ENCODE assay signal across 23 cellular contexts in genomic region chr1:10745886-10746455, GRCh38. TPM values are rescaled to one million over a fixed set of nuclear protein-coding genes. Genes with fewer than 3 reads are reported as not detected.
DNase-seq lines count a peak whose midpoint lies in the region; ATAC-seq and TF ChIP-seq lines count a peak whose summit lies in the region.
"Had no signal": no experiment of that assay in that cellular context is flagged by ENCODE, and none has a peak within 500 bp of the region (broad histone marks: within the 10 kb centered on the region; RNA-seq: fewer than 3 reads in every experiment).

No MANE protein-coding gene starts in this region.

- H3K4me1 ChIP-seq in Loucy (ENCODE audit: insufficient read depth, low read length, poor library complexity, severe bottlenecking) (no peaks in the 10 kb centered on the region), gastrocnemius medialis (peaks cover 40 to 55% of the 10 kb centered on the region in 2 donors)

- H3K79me2 ChIP-seq in Loucy (ENCODE audit: insufficient read depth, low read length): no peaks in the 10 kb centered on the region
- H3K79me2 ChIP-seq: hepatocyte had no signal

- no peaks in the 10 kb centered on the region for H3K36me3 Mint-ChIP-seq in endothelial cell (ENCODE audit: low read depth, unreplicated experiment)
- H3K36me3 Mint-ChIP-seq: activated CD4-positive, alpha-beta memory T cell treated with anti-CD3 and anti-CD28 coated beads for 36 hours; activated naive CD8-positive, alpha-beta T cell had no signal

- H3F3A ChIP-seq in Loucy (ENCODE audit: low read depth): no peaks in the 10 kb centered on the region

- peak; percentile 66 to 70 for TF ChIP-seq POLR2A in gastrocnemius medialis (IDR thresholded peaks at IDR 0.05)

- H3K9ac ChIP-seq in Loucy (ENCODE audit: low read depth, low read length, poor library complexity, severe bottlenecking): peak overlapping the region; percentile 75

- H3K4me3 ChIP-seq in Loucy (ENCODE audit: low read length, poor library complexity, severe bottlenecking): no peak overlapping the region
- peak overlapping the region; percentile 22 to 42 (median 34) for H3K4me3 ChIP-seq in gastrocnemius medialis
- H3K4me3 ChIP-seq: hepatocyte, PC-9, vagina had no signal

- H3K36me3 ChIP-seq in Loucy (ENCODE audit: insufficient read depth, low read length) (no peaks in the 10 kb centered on the region), gastrocnemius medialis (no peaks in the 10 kb centered on the region)
- H3K36me3 ChIP-seq: vagina had no signal

- peak overlapping the region; percentile 17 for H3K4me3 Mint-ChIP-seq in endothelial cell (ENCODE audit: unreplicated experiment)
- H3K4me3 Mint-ChIP-seq: activated CD4-positive, alpha-beta memory T cell treated with anti-CD3 and anti-CD28 coated beads for 36 hours; activated naive CD8-positive, alpha-beta T cell; activated T-helper 17 cell treated with anti-CD3 and anti-CD28 coated beads, Interleukin-2, amount 50 U/mL, for 72 hours; CD4-positive, alpha-beta T cell had no signal

- no peak overlapping the region for H3K27ac Mint-ChIP-seq in endothelial cell (ENCODE audit: unreplicated experiment)
- H3K27ac Mint-ChIP-seq: activated CD4-positive, alpha-beta memory T cell treated with anti-CD3 and anti-CD28 coated beads for 36 hours; activated naive CD8-positive, alpha-beta T cell; activated T-helper 17 cell treated with anti-CD3 and anti-CD28 coated beads, Interleukin-2, amount 50 U/mL, for 72 hours; CD4-positive, alpha-beta T cell had no signal

- TF ChIP-seq CTCF in Loucy (conservative IDR thresholded peaks at IDR 0.05; ENCODE audit: low read length): no peak
- TF ChIP-seq CTCF in endothelial cell (IDR thresholded peaks at IDR 0.05; ENCODE audit: unreplicated experiment): no peak
- peak in 1 of 5 experiments; percentile 15 for TF ChIP-seq CTCF in gastrocnemius medialis (IDR thresholded peaks at IDR 0.05 in 4 of 5, conservative IDR thresholded peaks at IDR 0.05 in 1 of 5)

- in situ Hi-C loops in gastrocnemius medialis (cut with MboI; ENCODE audit: low sequenced_read_pairs in 4 of 4): no loop called here

- H3K9me2 ChIP-seq in Loucy (replicated peaks; ENCODE audit: low read depth, low read length): no peaks in the 10 kb centered on the region

- H3K27me3 Mint-ChIP-seq in endothelial cell (ENCODE audit: unreplicated experiment): peaks cover 2% of the 10 kb centered on the region
- H3K27me3 Mint-ChIP-seq: activated T-helper 17 cell treated with anti-CD3 and anti-CD28 coated beads, Interleukin-2, amount 50 U/mL, for 72 hours; CD4-positive, alpha-beta T cell had no signal

- no peaks in the 10 kb centered on the region for H3K27me3 ChIP-seq in Loucy (ENCODE audit: insufficient read depth, low read length, poor library complexity, severe bottlenecking)
- H3K27me3 ChIP-seq in gastrocnemius medialis: no peaks in the 10 kb centered on the region
- H3K27me3 ChIP-seq: hepatocyte, vagina had no signal

- intact Hi-C loops in gastrocnemius medialis (cut with DNase I; ENCODE audit: low total_unique reads): loop anchor here (1.0 to 2.0 kb wide), 4 partner anchors 22 to 111 kb away; no protein-coding TSS in a partner anchor

- ATAC-seq in left lobe of liver: peak; percentile 8
- peak; percentile 90 to 92 for ATAC-seq in gastrocnemius medialis
- no peak for ATAC-seq in GM21737 (IDR thresholded peaks at IDR 0.05; ENCODE audit: unreplicated experiment)
- ATAC-seq in HG03571 (IDR thresholded peaks at IDR 0.05; ENCODE audit: unreplicated experiment): no peak
- ATAC-seq: activated CD4-positive, CD25-positive, alpha-beta regulatory T cell treated with anti-CD3 and anti-CD28 coated beads, Interleukin-2, amount 50 U/mL, for 24 hours; activated T-helper 17 cell treated with anti-CD3 and anti-CD28 coated beads, Interleukin-2, amount 50 U/mL, for 72 hours; HCT116 had no signal

- H3K9me3 ChIP-seq in Loucy (ENCODE audit: insufficient read depth, low read depth, low read length): no peaks in the 10 kb centered on the region
- H3K9me3 ChIP-seq in gastrocnemius medialis: no peaks in the 10 kb centered on the region
- H3K9me3 ChIP-seq: vagina had no signal

- no peaks in the 10 kb centered on the region for H4K20me1 ChIP-seq in Loucy (ENCODE audit: insufficient read depth, low read length, poor library complexity, severe bottlenecking)

- no peaks in the 10 kb centered on the region for H3K9me3 Mint-ChIP-seq in endothelial cell (ENCODE audit: unreplicated experiment)
- H3K9me3 Mint-ChIP-seq: activated CD4-positive, alpha-beta memory T cell treated with anti-CD3 and anti-CD28 coated beads for 36 hours; activated T-helper 17 cell treated with anti-CD3 and anti-CD28 coated beads, Interleukin-2, amount 50 U/mL, for 72 hours; CD4-positive, alpha-beta T cell had no signal

- H3K4me2 ChIP-seq in Loucy (ENCODE audit: low read depth, low read length, poor library complexity, severe bottlenecking): no peak overlapping the region
- H3K4me2 ChIP-seq: hepatocyte, PC-9 had no signal

- no peak overlapping the region for H2AFZ ChIP-seq in Loucy (ENCODE audit: low read length)
- H2AFZ ChIP-seq: hepatocyte, PC-9 had no signal

- no peaks in the 10 kb centered on the region for H3K4me1 Mint-ChIP-seq in endothelial cell (ENCODE audit: unreplicated experiment)
- H3K4me1 Mint-ChIP-seq: activated T-helper 17 cell treated with anti-CD3 and anti-CD28 coated beads, Interleukin-2, amount 50 U/mL, for 72 hours had no signal

- peak overlapping the region; percentile 95 to 97 (median 96) for H3K27ac ChIP-seq in gastrocnemius medialis
- H3K27ac ChIP-seq: hepatocyte, PC-9, vagina had no signal

- DNase-seq in endothelial cell (ENCODE audit: low spot score) (no peak), left lobe of liver (ENCODE audit: low spot score) (no peak), gastrocnemius medialis (peak; percentile 93 to 98), anterior cingulate cortex (lab: John Stamatoyannopoulos, UW) (no peak), DMS 273 (lab: John Stamatoyannopoulos, UW; ENCODE audit: unreplicated experiment) (no peak)
- DNase-seq: activated CD4-positive, alpha-beta memory T cell treated with anti-CD3 and anti-CD28 coated beads for 36 hours; activated CD8-positive, alpha-beta memory T cell treated with anti-CD3 and anti-CD28 coated beads, Interleukin-2, amount 50 U/mL, for 48 hours; CD4-positive, alpha-beta T cell; IMR-90; NCI-H524 treated with DMSO at 0.1 percent for 48 hours; NK-92 treated with Interleukin-12 subunit alpha and Interleukin-12 subunit beta, amount 100 ng/mL, for 24 hours; PC-9; SIG-M5; stimulated activated CD4-positive, alpha-beta T cell treated with anti-CD3 and anti-CD28 coated beads, Interleukin-1b, Interleukin-23, amount 100 ng/mL, for 48 hours had no signal

RNA-seq across cellular contexts. Expression of gene CASZ1, which starts 50.5 kb away (rescaled TPM):
- total RNA-seq in endothelial cell (ENCODE audit: unreplicated experiment): 6.3 TPM
- 4.8 TPM for total RNA-seq in left lobe of liver
- 100 to 1,000 TPM in 1 of 4 donors, 10 to 100 TPM in 3; 19.1 to 121 (median 80.6) TPM for total RNA-seq in gastrocnemius medialis

Comparison
In these comparisons a context has a peak if more than half of its experiments do, and no peak if none do; other contexts are left out.
1. DNase-seq: peak in gastrocnemius medialis (2 of 2); none in endothelial cell (single experiment), left lobe of liver (single experiment), anterior cingulate cortex (0 of 58) and DMS 273 (single experiment).
2. ATAC-seq: peak in left lobe of liver (single experiment) and gastrocnemius medialis (2 of 2); none in GM21737 (single experiment) and HG03571 (single experiment).